In genomic region chr17:56779898-56780777, GRCh38 we compare ENCODE assay signal across 7 cellular contexts. TPM values are rescaled to one million over a fixed set of nuclear protein-coding genes. Genes with fewer than 3 reads are reported as not detected.
A peak's percentile ranks its signal among the peaks of the same experiment; 100 is the strongest.
DNase-seq lines count a peak whose midpoint lies in the region; ATAC-seq lines count a peak whose summit lies in the region.

No MANE protein-coding gene starts in this region.

- ATAC-seq in GM18502 (IDR thresholded peaks at IDR 0.05; ENCODE audit: poor library complexity, unreplicated experiment) (peak; percentile 97), HG02852 (IDR thresholded peaks at IDR 0.05; ENCODE audit: unreplicated experiment) (peak; percentile 97), sciatic nerve (peak; percentile 97)

- DNase-seq in NCI-H1417 (lab: John Stamatoyannopoulos, UW) (peak; percentile 66 to 79 (median 76)), T-helper 2 cell (peak; percentile 69 to 89 (median 75)), anterior cingulate cortex (lab: John Stamatoyannopoulos, UW) (peak in 56 of 58 donors; percentile 2 to 80 (median 53)), hepatic stellate cell (ENCODE audit: low spot score) (peak; percentile 67), sciatic nerve (ENCODE audit: low spot score) (peak; percentile 87)

- intact Hi-C loops in sciatic nerve (cut with DNase I): no loop called here

RNA-seq across cellular contexts. Expression of gene C17orf67, which starts 53.6 kb away (rescaled TPM):
- 6.2 TPM for total RNA-seq in sciatic nerve

RNA-seq across cellular contexts. Expression of gene DGKE, which starts 53.8 kb away (rescaled TPM):
- total RNA-seq in sciatic nerve: 16.8 TPM

Comparison
In these comparisons a context has a peak if more than half of its experiments do, and no peak if none do; other contexts are left out.
1. Peak in every context shown above with its lines: DNase-seq and ATAC-seq.